1 cellular context compared by ENCODE assay signal in the genomic region with DNA sequence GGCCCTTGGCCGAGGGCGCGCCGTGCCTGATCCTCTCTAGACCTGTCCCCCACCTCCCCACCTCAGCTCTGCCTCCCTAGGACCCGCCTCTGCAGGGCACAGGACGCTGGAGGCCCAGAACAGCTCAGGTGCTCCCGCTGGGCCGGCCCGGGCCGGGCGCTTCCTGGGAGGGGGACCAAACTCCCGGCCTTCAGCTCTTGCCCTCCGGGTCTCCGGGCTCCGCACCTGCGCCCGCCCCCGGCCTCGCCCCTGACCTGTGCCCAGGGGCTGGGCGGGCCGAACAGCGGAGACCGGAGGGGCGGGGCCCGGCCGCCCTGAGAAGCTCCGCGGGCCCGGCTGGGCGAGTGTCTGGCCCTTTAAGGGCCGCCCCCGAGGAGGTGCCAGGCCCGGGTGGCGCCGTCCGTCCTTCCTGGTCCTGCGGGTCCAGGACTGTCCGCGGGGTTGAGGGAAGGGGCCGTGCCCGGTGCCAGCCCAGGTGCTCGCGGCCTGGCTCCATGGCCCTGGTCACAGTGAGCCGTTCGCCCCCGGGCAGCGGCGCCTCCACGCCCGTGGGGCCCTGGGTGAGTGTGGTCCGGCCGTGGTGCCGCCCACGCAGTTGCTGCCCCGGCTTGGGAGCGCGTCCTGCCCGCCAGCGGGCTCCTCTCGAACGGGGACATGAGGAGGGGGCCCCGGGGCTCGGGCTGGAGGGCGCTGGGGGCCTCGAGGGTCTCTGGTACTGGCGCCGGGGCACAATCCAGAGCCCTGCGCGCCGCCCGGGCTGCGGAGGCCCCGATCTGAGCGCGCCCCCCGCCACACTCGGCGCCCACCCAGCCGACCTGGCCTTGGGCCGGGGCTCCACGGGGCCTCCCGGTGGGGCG.
TF ChIP-seq lines count a peak whose summit lies in the region.

A gene with protein sequence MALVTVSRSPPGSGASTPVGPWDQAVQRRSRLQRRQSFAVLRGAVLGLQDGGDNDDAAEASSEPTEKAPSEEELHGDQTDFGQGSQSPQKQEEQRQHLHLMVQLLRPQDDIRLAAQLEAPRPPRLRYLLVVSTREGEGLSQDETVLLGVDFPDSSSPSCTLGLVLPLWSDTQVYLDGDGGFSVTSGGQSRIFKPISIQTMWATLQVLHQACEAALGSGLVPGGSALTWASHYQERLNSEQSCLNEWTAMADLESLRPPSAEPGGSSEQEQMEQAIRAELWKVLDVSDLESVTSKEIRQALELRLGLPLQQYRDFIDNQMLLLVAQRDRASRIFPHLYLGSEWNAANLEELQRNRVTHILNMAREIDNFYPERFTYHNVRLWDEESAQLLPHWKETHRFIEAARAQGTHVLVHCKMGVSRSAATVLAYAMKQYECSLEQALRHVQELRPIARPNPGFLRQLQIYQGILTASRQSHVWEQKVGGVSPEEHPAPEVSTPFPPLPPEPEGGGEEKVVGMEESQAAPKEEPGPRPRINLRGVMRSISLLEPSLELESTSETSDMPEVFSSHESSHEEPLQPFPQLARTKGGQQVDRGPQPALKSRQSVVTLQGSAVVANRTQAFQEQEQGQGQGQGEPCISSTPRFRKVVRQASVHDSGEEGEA (plus strand): TSS at position 399 of the 857 bp plus-strand sequence. CDS start 96 bp downstream, at position 495.

TF ChIP-seq in HEK293, 187 proteins besides CTCF, POLR2A, EP300 and RAD21 (continued from another document):
- TF ChIP-seq PBX3 (CRISPR knock-in tag; IDR thresholded peaks at IDR 0.05) (0 out of 2 replicates have a peak, but pooled peaks have one; percentile 57), OVOL3 (tag by site-specific recombination; IDR thresholded peaks at IDR 0.05) (no peak), SP2 (tag by site-specific recombination; IDR thresholded peaks at IDR 0.05) (peak; percentile 59), ZNF24 (tag by site-specific recombination; IDR thresholded peaks at IDR 0.05) (no peak), ZNF335 (tag by site-specific recombination; conservative IDR thresholded peaks at IDR 0.05) (peak; percentile 59; the same call in 1 of the 2 replicates), HOXA7 (CRISPR knock-in tag; IDR thresholded peaks at IDR 0.05; ENCODE audit: borderline replicate concordance) (no peak), KLF1 (tag by site-specific recombination; IDR thresholded peaks at IDR 0.05) (peak; percentile 76), ZNF239 (tag by site-specific recombination; IDR thresholded peaks at IDR 0.05) (no peak), ZSCAN16 (tag by site-specific recombination; IDR thresholded peaks at IDR 0.05) (no peak), ZNF175 (tag by site-specific recombination; IDR thresholded peaks at IDR 0.05) (no peak), PRDM10 (tag by site-specific recombination; IDR thresholded peaks at IDR 0.05) (peak; percentile 31; the same call in 1 of the 2 replicates), ZNF266 (tag by site-specific recombination; IDR thresholded peaks at IDR 0.05; ENCODE audit: low read depth) (no peak), KLF9 (tag by site-specific recombination; IDR thresholded peaks at IDR 0.05; ENCODE audit: low read depth) (peak; percentile 54), ZNF544 (tag by site-specific recombination; IDR thresholded peaks at IDR 0.05) (no peak), OSR2 (tag by site-specific recombination; IDR thresholded peaks at IDR 0.05) (no peak), PRDM6 (tag by site-specific recombination; IDR thresholded peaks at IDR 0.05) (no peak), TRIM28 (IDR thresholded peaks at IDR 0.05; ENCODE audit: borderline replicate concordance, low read length) (no peak), PATZ1 (tag by site-specific recombination; IDR thresholded peaks at IDR 0.05) (0 out of 2 replicates have a peak, but pooled peaks have one; percentile 28), YY2 (tag by site-specific recombination; IDR thresholded peaks at IDR 0.05) (no peak), ZNF473 (tag by site-specific recombination; IDR thresholded peaks at IDR 0.05) (no peak)
- TF ChIP-seq, protein P1, sequence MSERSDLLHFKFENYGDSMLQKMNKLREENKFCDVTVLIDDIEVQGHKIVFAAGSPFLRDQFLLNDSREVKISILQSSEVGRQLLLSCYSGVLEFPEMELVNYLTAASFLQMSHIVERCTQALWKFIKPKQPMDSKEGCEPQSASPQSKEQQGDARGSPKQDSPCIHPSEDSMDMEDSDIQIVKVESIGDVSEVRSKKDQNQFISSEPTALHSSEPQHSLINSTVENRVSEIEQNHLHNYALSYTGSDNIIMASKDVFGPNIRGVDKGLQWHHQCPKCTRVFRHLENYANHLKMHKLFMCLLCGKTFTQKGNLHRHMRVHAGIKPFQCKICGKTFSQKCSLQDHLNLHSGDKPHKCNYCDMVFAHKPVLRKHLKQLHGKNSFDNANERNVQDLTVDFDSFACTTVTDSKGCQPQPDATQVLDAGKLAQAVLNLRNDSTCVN (tag by site-specific recombination; optimal IDR thresholded peaks at IDR 0.05): peak; percentile 65
